ENCODE assay signal across 18 cellular contexts in genomic region chr2:38224821-38225450, GRCh38.
"Had no signal": no experiment of that assay in that cellular context is flagged by ENCODE, and none has a peak within 500 bp of the region (broad histone marks: within the 10 kb centered on the region; RNA-seq: fewer than 3 reads in every experiment).

No MANE protein-coding gene starts in this region.

- H3K27me3 ChIP-seq: brain microvascular endothelial cell, upper lobe of right lung had no signal

- H3K9me3 ChIP-seq: lower lobe of right lung, mucosa of descending colon, upper lobe of right lung had no signal

- H3K36me3 ChIP-seq: brain microvascular endothelial cell, lower lobe of right lung, upper lobe of right lung had no signal

- H3K27ac Mint-ChIP-seq: activated naive CD4-positive, alpha-beta T cell treated with anti-CD3 and anti-CD28 coated beads, Interleukin-2, amount 50 U/mL, for 24 hours; activated T-cell treated with anti-CD3 and anti-CD28 coated beads, Interleukin-2, amount 50 U/mL, for 24 hours; naive thymus-derived CD8-positive, alpha-beta T cell; stimulated activated naive CD8-positive, alpha-beta T cell treated with anti-CD3 and anti-CD28 coated beads, Interleukin-15, Interleukin-2, amounts not matched to agents 100 ng/mL and 50 ng/mL, for 24 hours had no signal

- H3K9me3 Mint-ChIP-seq: activated naive CD4-positive, alpha-beta T cell treated with anti-CD3 and anti-CD28 coated beads, Interleukin-2, amount 50 U/mL, for 24 hours; stimulated activated naive CD8-positive, alpha-beta T cell treated with anti-CD3 and anti-CD28 coated beads, Interleukin-15, Interleukin-2, amounts not matched to agents 100 ng/mL and 50 ng/mL, for 24 hours had no signal

- H3K4me1 Mint-ChIP-seq: activated naive CD4-positive, alpha-beta T cell treated with anti-CD3 and anti-CD28 coated beads, Interleukin-2, amount 50 U/mL, for 24 hours; naive thymus-derived CD8-positive, alpha-beta T cell had no signal

- H3K36me3 Mint-ChIP-seq: activated naive CD4-positive, alpha-beta T cell treated with anti-CD3 and anti-CD28 coated beads, Interleukin-2, amount 50 U/mL, for 24 hours had no signal

- DNase-seq: activated CD4-positive, alpha-beta T cell treated with anti-CD3 and anti-CD28 coated beads, Interleukin-2, amount 50 U/mL, for 4 hours; activated effector memory CD4-positive, alpha-beta T cell treated with Interleukin-2 at 50 U/mL for 16 hours; activated T-cell treated with anti-CD3 and anti-CD28 coated beads, Interleukin-2, amount 50 U/mL, for 24 hours; amygdala; brain microvascular endothelial cell; foreskin fibroblast; glutamatergic neuron; lower lobe of right lung; mucosa of descending colon; naive thymus-derived CD8-positive, alpha-beta T cell; stimulated activated CD4-positive, alpha-beta T cell treated with anti-CD3 and anti-CD28 coated beads, Interleukin-4, amount 100 ng/mL, for 1 hour; stimulated activated CD8-positive, alpha-beta memory T cell treated with anti-CD3 and anti-CD28 coated beads, Interleukin-4, amount 100 ng/mL, for 48 hours; T-helper 2 cell; upper lobe of right lung had no signal

- H3K4me1 ChIP-seq: lower lobe of right lung, upper lobe of right lung had no signal

- H3K4me3 ChIP-seq: lower lobe of right lung, mucosa of descending colon, upper lobe of right lung had no signal

- H3K4me3 Mint-ChIP-seq: activated naive CD4-positive, alpha-beta T cell treated with anti-CD3 and anti-CD28 coated beads, Interleukin-2, amount 50 U/mL, for 24 hours; activated T-cell treated with anti-CD3 and anti-CD28 coated beads, Interleukin-2, amount 50 U/mL, for 24 hours; naive thymus-derived CD8-positive, alpha-beta T cell; stimulated activated naive CD8-positive, alpha-beta T cell treated with anti-CD3 and anti-CD28 coated beads, Interleukin-15, Interleukin-2, amounts not matched to agents 100 ng/mL and 50 ng/mL, for 24 hours had no signal

- ATAC-seq: activated CD4-positive, CD25-positive, alpha-beta regulatory T cell treated with anti-CD3 and anti-CD28 coated beads, Interleukin-2, amount 50 U/mL, for 24 hours; esophagus mucosa; lower lobe of right lung; mucosa of descending colon; naive thymus-derived CD8-positive, alpha-beta T cell; upper lobe of right lung had no signal

- H3K27ac ChIP-seq: brain microvascular endothelial cell, lower lobe of right lung, upper lobe of right lung had no signal
